Comparison of ENCODE assay signal across 8 cellular contexts in the genomic region with DNA sequence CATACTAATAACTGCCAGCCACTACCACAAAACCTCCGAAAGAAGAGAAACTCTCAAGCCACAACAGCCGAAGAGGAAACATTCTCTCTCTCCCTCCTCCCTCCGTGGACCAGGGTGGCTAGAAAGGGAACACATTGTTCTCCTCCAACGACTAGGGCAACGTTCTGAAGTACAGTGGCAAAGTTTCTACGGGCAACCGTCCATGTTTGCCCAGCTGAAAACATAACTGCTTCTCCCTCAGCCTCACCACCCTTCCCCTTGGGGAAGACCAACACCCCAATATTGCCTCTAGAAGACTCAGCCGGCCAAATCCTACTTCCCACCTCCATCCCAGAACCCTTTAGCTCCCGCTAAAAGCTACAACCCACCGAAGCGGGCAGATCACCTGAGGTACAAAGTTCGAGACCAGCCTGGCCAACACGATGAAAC. TPM values are rescaled to one million over a fixed set of nuclear protein-coding genes. Genes with fewer than 3 reads are reported as not detected.
DNase-seq lines count a peak whose midpoint lies in the region; ATAC-seq and TF ChIP-seq lines count a peak whose summit lies in the region.

No MANE protein-coding gene starts in this region.

- no peak overlapping the region for H3K9ac ChIP-seq in parathyroid adenoma

- intact Hi-C loops in left cardiac atrium (cut with DNase I): loop anchor here in 1 of 2 donors (5.0 to 10.0 kb wide), 2 partner anchors 97 to 135 kb away; no protein-coding TSS in a partner anchor

- H3K36me3 ChIP-seq in cardiac muscle cell (peaks cover 41% of the 10 kb centered on the region), parathyroid adenoma (ENCODE audit: control insufficient read depth, insufficient read depth, low read length) (no peaks in the 10 kb centered on the region)

- no peaks in the 10 kb centered on the region for H3K9me3 Mint-ChIP-seq in T-helper 2 cell treated with Interferon-gamma antibody and Interleukin-4, amounts not matched to agents 5 μg/mL and 100 μg/mL, for 36 hours

- no peak overlapping the region for H2AFZ ChIP-seq in parathyroid adenoma

- H3K79me2 ChIP-seq in parathyroid adenoma: no peaks in the 10 kb centered on the region

- ATAC-seq in left cardiac atrium: no peak
- no peak for ATAC-seq in GM21515 (IDR thresholded peaks at IDR 0.05; ENCODE audit: unreplicated experiment)
- no peak for ATAC-seq in GM21390 (IDR thresholded peaks at IDR 0.05; ENCODE audit: unreplicated experiment)

- in situ Hi-C loops in G401 (cut with HindIII; ENCODE audit: low sequenced_read_pairs): loop anchor here (10.0 kb wide), 1 partner anchor 305 kb away; no protein-coding TSS in a partner anchor

- H3K27ac Mint-ChIP-seq in T-helper 2 cell treated with Interferon-gamma antibody and Interleukin-4, amounts not matched to agents 5 μg/mL and 100 μg/mL, for 36 hours: peak overlapping the region; percentile 29

- H3K4me3 ChIP-seq in cardiac muscle cell (peak overlapping the region; percentile 58), fibroblast of pulmonary artery (replicated peaks; ENCODE audit: low read depth, low read length) (peak overlapping the region; percentile 89), parathyroid adenoma (ENCODE audit: low read depth, low read length) (peak overlapping the region; percentile 8)

- H3K36me3 Mint-ChIP-seq in T-helper 2 cell treated with Interferon-gamma antibody and Interleukin-4, amounts not matched to agents 5 μg/mL and 100 μg/mL, for 36 hours (ENCODE audit: low read depth): peaks cover 52% of the 10 kb centered on the region

- DNase-seq in cardiac muscle cell (ENCODE audit: low read depth in 1 of 2, low spot score in 1 of 2) (no peak), left cardiac atrium (no peak), fibroblast of pulmonary artery (ENCODE audit: low read depth) (no peak), G401 (ENCODE audit: low spot score) (no peak)
- DNase-seq in T-helper 2 cell treated with Interferon-gamma antibody and Interleukin-4, amounts not matched to agents 5 μg/mL and 100 μg/mL, for 36 hours (ENCODE audit: low spot score): no peak

- TF ChIP-seq CTCF in cardiac muscle cell (IDR thresholded peaks at IDR 0.05; ENCODE audit: low read depth, low read length) (no peak), fibroblast of pulmonary artery (IDR thresholded peaks at IDR 0.05; ENCODE audit: low read length, missing control alignments) (no peak), parathyroid adenoma (IDR thresholded peaks at IDR 0.05) (no peak)

- peak overlapping the region; percentile 83 for H3K4me2 ChIP-seq in parathyroid adenoma (ENCODE audit: low read length)

- H3K4me3 Mint-ChIP-seq in T-helper 2 cell treated with Interferon-gamma antibody and Interleukin-4, amounts not matched to agents 5 μg/mL and 100 μg/mL, for 36 hours: peak overlapping the region; percentile 98

- no peaks in the 10 kb centered on the region for H3K27me3 ChIP-seq in cardiac muscle cell
- no peaks in the 10 kb centered on the region for H3K27me3 ChIP-seq in parathyroid adenoma (ENCODE audit: control insufficient read depth, insufficient read depth, low read length)

- H3K27ac ChIP-seq in cardiac muscle cell (no peak overlapping the region), parathyroid adenoma (no peak overlapping the region)

- H3K4me1 Mint-ChIP-seq in T-helper 2 cell treated with Interferon-gamma antibody and Interleukin-4, amounts not matched to agents 5 μg/mL and 100 μg/mL, for 36 hours (ENCODE audit: low read depth): peaks cover 30% of the 10 kb centered on the region

- no peaks in the 10 kb centered on the region for H3K9me3 ChIP-seq in cardiac muscle cell (ENCODE audit: low read depth)
- H3K9me3 ChIP-seq in parathyroid adenoma (ENCODE audit: control insufficient read depth, low read length): no peaks in the 10 kb centered on the region

- H3K4me1 ChIP-seq in cardiac muscle cell (ENCODE audit: low read depth) (no peaks in the 10 kb centered on the region), parathyroid adenoma (no peaks in the 10 kb centered on the region)

- peaks cover 31% of the 10 kb centered on the region for H3K27me3 Mint-ChIP-seq in T-helper 2 cell treated with Interferon-gamma antibody and Interleukin-4, amounts not matched to agents 5 μg/mL and 100 μg/mL, for 36 hours (ENCODE audit: low read depth)

RNA-seq across cellular contexts. Expression of a gene that starts 2.0 kb away (rescaled TPM):
- total RNA-seq in cardiac muscle cell (152 and 166 TPM in 2 replicates), left cardiac atrium (100 to 1,000 TPM; 462 to 760 TPM)
- 132 and 170 TPM in 2 replicates for polyA plus RNA-seq in cardiac muscle cell
- total RNA-seq in G401 (2014; rRNA removed; shearing (Covaris generic)): 862 and 1,000 TPM in 2 replicates

RNA-seq across cellular contexts. Expression of a gene that starts 10.8 kb away (rescaled TPM):
- total RNA-seq in cardiac muscle cell (not detected in 2 replicates), left cardiac atrium (not detected)
- polyA plus RNA-seq in cardiac muscle cell: not detected in 2 replicates
- not detected in 2 replicates for total RNA-seq in G401 (2014; rRNA removed; shearing (Covaris generic))

Comparison
In these comparisons a context has a peak if more than half of its experiments do, and no peak if none do; other contexts are left out.
1. H3K4me3 ChIP-seq: peak in every context shown above with its lines; median percentile 89 in fibroblast of pulmonary artery; 58 in cardiac muscle cell; 8 in parathyroid adenoma.